23 cellular contexts compared by ENCODE assay signal in genomic region chr1:28027660-28028059, GRCh38.
"Had no signal": no experiment of that assay in that cellular context is flagged by ENCODE, and none has a peak within 500 bp of the region (broad histone marks: within the 10 kb centered on the region; RNA-seq: fewer than 3 reads in every experiment).

No MANE protein-coding gene starts in this region.

- ATAC-seq: activated naive CD4-positive, alpha-beta T cell treated with anti-CD3 and anti-CD28 coated beads, Interleukin-2, amount 50 U/mL, for 72 hours; left ventricle myocardium superior; sciatic nerve; stimulated activated naive B cell treated with anti-CD40 and anti-IgM and Interleukin-4, amounts not matched to agents 10 μg/mL and 1 μg/mL and 100 μg/mL, for 72 hours had no signal

- H3K4me3 ChIP-seq: colonic mucosa, dorsolateral prefrontal cortex, esophagus muscularis mucosa, vagina had no signal

- H3K27me3 ChIP-seq: brain microvascular endothelial cell, colonic mucosa, dorsolateral prefrontal cortex, esophagus muscularis mucosa, vagina had no signal

- H3K4me1 ChIP-seq: colonic mucosa had no signal

- H3K27ac ChIP-seq: brain microvascular endothelial cell, colonic mucosa, esophagus muscularis mucosa, vagina had no signal

- H3K9me3 ChIP-seq: colonic mucosa, esophagus muscularis mucosa, vagina had no signal

- H3K36me3 ChIP-seq: brain microvascular endothelial cell, colonic mucosa, vagina had no signal

- H3K27ac Mint-ChIP-seq: activated naive CD4-positive, alpha-beta T cell treated with anti-CD3 and anti-CD28 coated beads, Interleukin-2, amount 50 U/mL, for 72 hours; mesothelial cell of epicardium; stimulated activated naive B cell treated with anti-CD40 and anti-IgM and Interleukin-4, amounts not matched to agents 10 μg/mL and 1 μg/mL and 100 μg/mL, for 72 hours; T-helper 2 cell treated with Interferon-gamma antibody and Interleukin-4, amounts not matched to agents 5 μg/mL and 100 μg/mL, for 36 hours; type B pancreatic cell had no signal

- H3K27me3 Mint-ChIP-seq: stimulated activated naive B cell treated with anti-CD40 and anti-IgM and Interleukin-4, amounts not matched to agents 10 μg/mL and 1 μg/mL and 100 μg/mL, for 72 hours; type B pancreatic cell had no signal

- H3K4me3 Mint-ChIP-seq: mesothelial cell of epicardium; nephron; stimulated activated naive B cell treated with anti-CD40 and anti-IgM and Interleukin-4, amounts not matched to agents 10 μg/mL and 1 μg/mL and 100 μg/mL, for 72 hours; T-helper 2 cell treated with Interferon-gamma antibody and Interleukin-4, amounts not matched to agents 5 μg/mL and 100 μg/mL, for 36 hours; type B pancreatic cell had no signal

- DNase-seq: activated CD4-positive, alpha-beta T cell treated with anti-CD3 and anti-CD28 coated beads for 1 hour; activated CD4-positive, alpha-beta T cell treated with anti-CD3 and anti-CD28 coated beads, Interleukin-2, amount 50 U/mL, for 1 hour; activated T-cell treated with anti-CD3 and anti-CD28 coated beads, Interleukin-2, amount 50 U/mL, for 1 hour; aorta; brain microvascular endothelial cell; central memory CD4-positive, alpha-beta T cell; colonic mucosa; dorsolateral prefrontal cortex; hippocampal formation; left ventricle myocardium superior; mammary epithelial cell; posterior cingulate gyrus; small intestine; stimulated activated CD4-positive, alpha-beta T cell treated with anti-CD3 and anti-CD28 coated beads, Interleukin-2, amount 100 ng/mL, for 24 hours; stimulated activated naive B cell treated with anti-CD40 and anti-IgM and Interleukin-4, amounts not matched to agents 10 μg/mL and 1 μg/mL and 100 μg/mL, for 72 hours had no signal

- H3K9me3 Mint-ChIP-seq: activated naive CD4-positive, alpha-beta T cell treated with anti-CD3 and anti-CD28 coated beads, Interleukin-2, amount 50 U/mL, for 72 hours; mesothelial cell of epicardium; nephron; stimulated activated naive B cell treated with anti-CD40 and anti-IgM and Interleukin-4, amounts not matched to agents 10 μg/mL and 1 μg/mL and 100 μg/mL, for 72 hours; T-helper 2 cell treated with Interferon-gamma antibody and Interleukin-4, amounts not matched to agents 5 μg/mL and 100 μg/mL, for 36 hours; type B pancreatic cell had no signal

- H3K36me3 Mint-ChIP-seq: activated naive CD4-positive, alpha-beta T cell treated with anti-CD3 and anti-CD28 coated beads, Interleukin-2, amount 50 U/mL, for 72 hours had no signal
